In genomic region chr2:216735086-216735485, GRCh38 we compare ENCODE assay signal across 15 cellular contexts. TPM values are rescaled to one million over a fixed set of nuclear protein-coding genes. Genes with fewer than 3 reads are reported as not detected.
DNase-seq lines count a peak whose midpoint lies in the region; ATAC-seq and TF ChIP-seq lines count a peak whose summit lies in the region.
"Had no signal": no experiment of that assay in that cellular context is flagged by ENCODE, and none has a peak within 500 bp of the region (broad histone marks: within the 10 kb centered on the region; RNA-seq: fewer than 3 reads in every experiment).

No MANE protein-coding gene starts in this region.

- ATAC-seq in left lung (peak; percentile 41), HG03280 (IDR thresholded peaks at IDR 0.05; ENCODE audit: unreplicated experiment) (no peak)
- ATAC-seq: HCT116, mucosa of descending colon had no signal

- TF ChIP-seq EP300 in suprapubic skin (IDR thresholded peaks at IDR 0.05), result no peak

- DNase-seq in NCI-H1694 treated with DMSO at 0.1 percent for 48 hours (lab: John Stamatoyannopoulos, UW), result peak; percentile 69
- DNase-seq in esophagus squamous epithelium (lab: John Stamatoyannopoulos, UW), result no peak
- DNase-seq in left lung, result no peak
- DNase-seq in suprapubic skin (ENCODE audit: low spot score in 2 of 2), result no peak
- no peak for DNase-seq in NCI-H1417 treated with DMSO at 0.1 percent for 48 hours (lab: John Stamatoyannopoulos, UW)
- DNase-seq in NCI-H748 (lab: John Stamatoyannopoulos, UW; ENCODE audit: unreplicated experiment), result no peak
- DNase-seq: activated naive CD4-positive, alpha-beta T cell treated with anti-CD3 and anti-CD28 coated beads for 36 hours; CD4-positive, alpha-beta memory T cell; mucosa of descending colon; NCI-H2029; stimulated activated CD4-positive, alpha-beta T cell treated with anti-CD3 and anti-CD28 coated beads, Interleukin-2, amount 100 ng/mL, for 48 hours had no signal

- H3K36me3 ChIP-seq in esophagus squamous epithelium (no peaks in the 10 kb centered on the region), left lung (no peaks in the 10 kb centered on the region), suprapubic skin (no peaks in the 10 kb centered on the region)
- H3K36me3 ChIP-seq: SJCRH30 had no signal

- WGBS in esophagus squamous epithelium, 2 donors, result 56 to 79% methylated on average over 6 of the region's 6 CpGs
- 68% methylated on average over 6 of the region's 6 CpGs for WGBS in suprapubic skin

- no peaks in the 10 kb centered on the region for H3K9me3 ChIP-seq in esophagus squamous epithelium
- no peaks in the 10 kb centered on the region for H3K9me3 ChIP-seq in left lung
- H3K9me3 ChIP-seq in suprapubic skin, result no peaks in the 10 kb centered on the region
- H3K9me3 ChIP-seq: mucosa of descending colon, SJCRH30 had no signal

- H3K27me3 ChIP-seq in esophagus squamous epithelium (no peaks in the 10 kb centered on the region), left lung (no peaks in the 10 kb centered on the region), suprapubic skin (no peaks in the 10 kb centered on the region)
- H3K27me3 ChIP-seq: SJCRH30 had no signal

- H3K4me3 ChIP-seq in esophagus squamous epithelium (no peak overlapping the region), left lung (no peak overlapping the region), suprapubic skin (no peak overlapping the region)
- H3K4me3 ChIP-seq: mucosa of descending colon, SJCRH30 had no signal

- intact Hi-C loops in esophagus squamous epithelium (cut with DNase I) (no loop called here), left lung (cut with DNase I) (no loop called here)

- H3K27ac ChIP-seq in esophagus squamous epithelium (peak overlapping the region in 3 of 4 donors; percentile 11 to 75 (median 40)), left lung (peak overlapping the region in 1 of 2 donors; percentile 31), suprapubic skin (peak overlapping the region; percentile 64)
- H3K27ac ChIP-seq: HL-60, SJCRH30 had no signal

- TF ChIP-seq CTCF in esophagus squamous epithelium (IDR thresholded peaks at IDR 0.05) (no peak), left lung (IDR thresholded peaks at IDR 0.05) (no peak), suprapubic skin (IDR thresholded peaks at IDR 0.05) (no peak)

- TF ChIP-seq POLR2A in esophagus squamous epithelium (IDR thresholded peaks at IDR 0.05), result no peak
- TF ChIP-seq POLR2A in suprapubic skin (IDR thresholded peaks at IDR 0.05), result no peak

- peaks cover 0 to 27% (median 10%) of the 10 kb centered on the region in 3 donors for H3K4me1 ChIP-seq in esophagus squamous epithelium
- peaks cover 1 to 2% of the 10 kb centered on the region in 2 donors for H3K4me1 ChIP-seq in left lung
- H3K4me1 ChIP-seq in suprapubic skin, result peaks cover 6% of the 10 kb centered on the region

RNA-seq across cellular contexts. Expression of gene IGFBP5, which starts 39.7 kb away (rescaled TPM):
- total RNA-seq in esophagus squamous epithelium, result 100 to 1,000 TPM in 2 of 4 donors, 10 to 100 TPM in 2; 26.9 to 899 (median 95.4) TPM
- 100 to 1,000 TPM; 101 to 141 TPM for total RNA-seq in left lung
- 100 to 1,000 TPM in 3 of 4 donors, 10 to 100 TPM in 1; 79.1 to 424 (median 163) TPM for total RNA-seq in suprapubic skin
- total RNA-seq: activated naive CD4-positive, alpha-beta T cell treated with anti-CD3 and anti-CD28 coated beads for 36 hours had no signal
